Comparison of ENCODE assay signal across 1 cellular context in genomic region chr6:101001012-101001411, GRCh38.
TF ChIP-seq lines count a peak whose summit lies in the region.

No MANE protein-coding gene starts in this region.

TF ChIP-seq in GM23338, 12 proteins besides CTCF, POLR2A, EP300 and RAD21 (continued from another document):
- TF ChIP-seq ZNF462 (CRISPR knock-in tag; IDR thresholded peaks at IDR 0.05): no peak
- no peak for TF ChIP-seq ZNF331 (CRISPR knock-in tag; IDR thresholded peaks at IDR 0.05; ENCODE audit: low read depth)
- no peak for TF ChIP-seq ZNF114 (CRISPR knock-in tag; IDR thresholded peaks at IDR 0.05)
